23 cellular contexts compared by ENCODE assay signal in the genomic region with DNA sequence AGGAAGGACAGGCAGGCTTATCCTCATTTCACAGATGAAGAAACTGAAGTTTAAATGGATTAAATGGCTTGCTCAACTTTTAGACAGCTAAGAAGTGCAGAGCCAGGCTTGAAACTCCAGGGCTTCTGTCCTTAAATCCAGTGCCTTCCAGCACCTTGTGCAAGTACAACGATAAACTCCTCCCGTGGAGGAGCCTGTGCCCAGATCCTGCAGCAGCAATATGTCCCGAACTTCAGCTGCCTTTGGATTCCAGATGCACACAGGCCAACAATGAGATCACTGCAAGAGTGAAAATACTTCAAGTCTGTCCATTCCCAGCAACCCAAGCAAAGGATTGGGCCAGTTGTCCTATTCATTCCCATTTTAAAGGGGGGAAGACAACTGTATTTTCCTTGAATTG.
"Had no signal": no experiment of that assay in that cellular context is flagged by ENCODE, and none has a peak within 500 bp of the region (broad histone marks: within the 10 kb centered on the region; RNA-seq: fewer than 3 reads in every experiment).

No MANE protein-coding gene starts in this region.

- H3K27me3 ChIP-seq: foreskin keratinocyte, stomach, transverse colon had no signal

- H3K27ac ChIP-seq: coronary artery, foreskin keratinocyte, parathyroid adenoma, prostate gland, stomach, thoracic aorta, transverse colon had no signal

- H3K4me3 ChIP-seq: coronary artery, lung, prostate gland, stomach, thoracic aorta, transverse colon had no signal

- H3K36me3 ChIP-seq: prostate gland had no signal

- ATAC-seq: foreskin keratinocyte; left lobe of liver; naive thymus-derived CD4-positive, alpha-beta T cell; sciatic nerve had no signal

- H3K4me1 ChIP-seq: foreskin keratinocyte, prostate gland, stomach, transverse colon had no signal

- H3K9me3 ChIP-seq: prostate gland, stomach, thoracic aorta, transverse colon had no signal

- DNase-seq: central memory CD4-positive, alpha-beta T cell; effector CD8-positive, alpha-beta T cell; foreskin keratinocyte; head of caudate nucleus; hypothalamus; kidney glomerular epithelial cell; mesenchymal stem cell; midbrain; naive thymus-derived CD4-positive, alpha-beta T cell; nephron progenitor cell; small intestine; stimulated activated CD4-positive, alpha-beta T cell treated with anti-CD3 and anti-CD28 coated beads, Interleukin-12 subunit alpha, Interleukin-12 subunit beta, amount 100 ng/mL, for 4 hours; stimulated activated naive CD4-positive, alpha-beta T cell; stomach; substantia nigra; transverse colon had no signal
